Comparison of ENCODE assay signal across 11 cellular contexts in genomic region chr7:74032191-74032490, GRCh38. TPM values are rescaled to one million over a fixed set of nuclear protein-coding genes. Genes with fewer than 3 reads are reported as not detected.
DNase-seq lines count a peak whose midpoint lies in the region; ATAC-seq and TF ChIP-seq lines count a peak whose summit lies in the region.
"Had no signal": no experiment of that assay in that cellular context is flagged by ENCODE, and none has a peak within 500 bp of the region (broad histone marks: within the 10 kb centered on the region; RNA-seq: fewer than 3 reads in every experiment).

No MANE protein-coding gene starts in this region.

- no peak overlapping the region for H3K27ac Mint-ChIP-seq in MCF 10A (ENCODE audit: low read depth, unreplicated experiment)
- H3K27ac Mint-ChIP-seq: activated naive CD8-positive, alpha-beta T cell had no signal

- BruUV-seq in MCF 10A (replicated peaks; lab: Mats Ljungman, UMichigan): no TSS peak

- intact Hi-C loops in MCF 10A (cut with micrococcal nuclease): no loop called here

- H3K4me1 Mint-ChIP-seq in MCF 10A (ENCODE audit: insufficient read depth, unreplicated experiment): peaks cover 18% of the 10 kb centered on the region

- H3K27me3 Mint-ChIP-seq in MCF 10A (ENCODE audit: insufficient read depth, unreplicated experiment): peaks cover 16% of the 10 kb centered on the region

- CTCF ChIA-PET in MCF 10A (lab: Yijun Ruan, JAX): interaction anchor here (0.7 to 1.1 kb wide), 2 partner anchors 174 to 373 kb away, joined by 3 read pairs; no protein-coding TSS in a partner anchor

- DNase-seq in H4 (ENCODE audit: low spot score) (peak; percentile 71), MCF 10A (ENCODE audit: unreplicated experiment) (peak; percentile 88), iris pigment epithelial cell (ENCODE audit: low read depth) (peak; percentile 46), substantia nigra (lab: John Stamatoyannopoulos, UW) (peak in 28 of 49 donors; percentile 10 to 69 (median 38)), T-helper 9 cell (no peak), HK-2 (ENCODE audit: unreplicated experiment) (no peak)

- POLR2A ChIA-PET in MCF 10A (lab: Yijun Ruan, JAX): interaction anchor here (0.6 to 1.9 kb wide), 2 partner anchors 27 to 484 kb away, joined by 3 to 7 read pairs; no protein-coding TSS in a partner anchor

- H3K36me3 Mint-ChIP-seq in MCF 10A (ENCODE audit: insufficient read depth, unreplicated experiment): no peaks in the 10 kb centered on the region
- H3K36me3 Mint-ChIP-seq: activated naive CD8-positive, alpha-beta T cell had no signal

- H3K9me3 Mint-ChIP-seq in MCF 10A (ENCODE audit: unreplicated experiment): no peaks in the 10 kb centered on the region

- H3K4me3 Mint-ChIP-seq in MCF 10A (ENCODE audit: unreplicated experiment): peak overlapping the region; percentile 38
- H3K4me3 Mint-ChIP-seq: activated naive CD8-positive, alpha-beta T cell had no signal

- no peak for ATAC-seq in HG03045 (IDR thresholded peaks at IDR 0.05; ENCODE audit: unreplicated experiment)
- ATAC-seq in GM21381 (IDR thresholded peaks at IDR 0.05; ENCODE audit: unreplicated experiment): no peak
- ATAC-seq: HCT116 had no signal

- peak overlapping the region; percentile 50 for H3K27ac ChIP-seq in substantia nigra (ENCODE audit: low read depth, low read length, poor library complexity, severe bottlenecking)

- TF ChIP-seq CTCF in MCF 10A (IDR thresholded peaks at IDR 0.05; ENCODE audit: unreplicated experiment): no peak

RNA-seq across cellular contexts. Expression of gene ELN, which starts 4.2 kb away (rescaled TPM):
- not detected in 2 replicates for total RNA-seq in H4 (2014; rRNA removed; shearing (Covaris generic))
- total RNA-seq in MCF 10A (2022): not detected in 2 replicates
- total RNA-seq: T-helper 1 cell treated with Interleukin-12 subunit alpha and Interleukin-12 subunit beta and Interleukin-4 antibody, amounts not matched to agents 30 ng/mL and 1 ng/mL, for 36 hours had no signal

RNA-seq across cellular contexts. Expression of gene LIMK1, which starts 51.5 kb away (rescaled TPM):
- total RNA-seq in H4 (2014; rRNA removed; shearing (Covaris generic)): 44.0 and 47.6 TPM in 2 replicates
- total RNA-seq in MCF 10A (2022): 21.4 and 23.4 TPM in 2 replicates

Comparison
In these comparisons a context has a peak if more than half of its experiments do, and no peak if none do; other contexts are left out.
1. DNase-seq: peak in H4 (single experiment), MCF 10A (single experiment), iris pigment epithelial cell (single experiment) and substantia nigra (28 of 49); none in T-helper 9 cell (single experiment) and HK-2 (single experiment).